In the genomic region with DNA sequence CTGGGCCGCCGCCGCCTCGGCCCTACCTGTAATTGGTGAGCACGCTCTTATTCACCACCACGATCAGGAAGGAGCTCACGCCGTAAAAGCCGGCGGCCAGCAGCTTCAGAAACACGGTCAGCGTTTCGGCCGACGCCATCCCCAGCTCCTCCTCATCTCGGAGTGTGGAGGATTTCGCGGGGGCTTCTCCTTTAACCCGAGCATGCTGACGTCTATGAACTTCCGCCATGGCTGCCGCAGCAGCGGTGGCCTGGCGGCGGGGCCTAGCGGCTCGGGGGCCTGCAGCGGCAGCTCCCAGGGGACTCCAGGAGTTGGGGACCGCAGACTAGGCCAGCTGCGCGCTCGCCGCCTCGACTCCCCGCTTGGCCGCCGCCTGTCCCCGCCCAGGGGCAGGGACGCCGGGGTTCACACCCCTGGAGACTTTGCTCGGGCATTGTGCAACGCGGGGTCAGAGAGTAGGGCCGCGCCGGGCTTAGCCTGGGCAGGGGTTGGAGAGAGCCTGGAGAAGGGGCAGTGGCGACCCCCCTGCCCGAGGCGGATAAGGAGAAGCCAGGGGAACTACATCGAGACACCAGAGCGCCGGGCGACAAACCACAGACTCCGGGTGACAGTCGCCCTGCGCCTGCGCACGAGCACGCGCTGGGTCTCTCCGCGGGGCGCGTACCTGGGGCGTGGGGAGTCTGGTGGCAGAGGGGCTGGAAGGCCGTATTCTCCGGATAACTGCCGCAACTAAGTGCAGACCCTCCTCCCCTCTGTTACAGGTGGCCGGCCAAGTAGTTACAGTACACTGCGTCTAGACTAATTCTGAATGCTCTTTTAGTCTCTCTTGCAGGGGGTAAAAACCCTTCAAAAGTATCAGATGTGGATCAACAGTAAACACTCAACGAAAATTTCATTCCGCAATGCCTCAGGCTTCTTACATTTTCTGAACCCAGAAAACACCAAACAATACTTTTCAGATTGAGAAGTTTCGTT, we compare ENCODE assay signal across 8 cellular contexts. TPM values are rescaled to one million over a fixed set of nuclear protein-coding genes. Genes with fewer than 3 reads are reported as not detected.
DNase-seq lines count a peak whose midpoint lies in the region; ATAC-seq and TF ChIP-seq lines count a peak whose summit lies in the region.

A gene (minus strand): TSS at position 364 of the 975 bp plus-strand sequence. CDS start 135 bp downstream, at position 229.

- no peak for TF ChIP-seq CTCF in AG09309 (IDR thresholded peaks at IDR 0.05; ENCODE audit: control insufficient read depth, insufficient read depth, low read depth, low read length, missing control alignments)
- TF ChIP-seq CTCF in kidney epithelial cell (IDR thresholded peaks at IDR 0.05; ENCODE audit: insufficient read depth, low read length, poor library complexity, severe bottlenecking), result no peak

- H3K27me3 ChIP-seq in kidney epithelial cell (ENCODE audit: control insufficient read depth, insufficient read depth, low read length), result no peaks in the 10 kb centered on the region

- ATAC-seq in GM18909 (IDR thresholded peaks at IDR 0.05; ENCODE audit: poor library complexity, unreplicated experiment) (peak; percentile 88), HG03159 (IDR thresholded peaks at IDR 0.05; ENCODE audit: unreplicated experiment) (peak; percentile 81)
- ATAC-seq in activated CD4-positive, CD25-positive, alpha-beta regulatory T cell treated with anti-CD3 and anti-CD28 coated beads, Interleukin-2, amount 50 U/mL, for 24 hours, result peak; percentile 81 to 85

- DNase-seq in AG09309 (ENCODE audit: low read depth) (no peak), NCI-H345 (lab: John Stamatoyannopoulos, UW) (peak; percentile 88), cerebellar cortex (ENCODE audit: low spot score) (peak; percentile 82), kidney epithelial cell (ENCODE audit: low read depth) (no peak)
- peak; percentile 53 to 61 for DNase-seq in stimulated activated CD4-positive, alpha-beta T cell treated with anti-CD3 and anti-CD28 coated beads, Interleukin-1b, Interleukin-23, amount 100 ng/mL, for 1 hour (ENCODE audit: low read depth in 2 of 2)

- peak within 1 kb of the TSS; percentile 80 for H3K4me3 ChIP-seq in AG09309 (ENCODE audit: control insufficient read depth, low read depth, low read length)
- peak within 1 kb of the TSS; percentile 82 for H3K4me3 ChIP-seq in kidney epithelial cell (ENCODE audit: low read depth, low read length)

- no peaks in the 10 kb centered on the region for H3K36me3 ChIP-seq in kidney epithelial cell (ENCODE audit: control insufficient read depth, insufficient read depth, low read length)

RNA-seq across cellular contexts. Expression of the gene that starts here (rescaled TPM):
- total RNA-seq in kidney epithelial cell, result 6.9 and 8.1 TPM in 2 replicates

Comparison
In these comparisons a context has a peak if more than half of its experiments do, and no peak if none do; other contexts are left out.
1. DNase-seq: peak in NCI-H345 (single experiment), cerebellar cortex (single experiment) and stimulated activated CD4-positive, alpha-beta T cell treated with anti-CD3 and anti-CD28 coated beads, Interleukin-1b, Interleukin-23, amount 100 ng/mL, for 1 hour (2 of 2); none in AG09309 (single experiment) and kidney epithelial cell (single experiment).
2. Peak in every context shown above with its lines, with median percentiles within 50 percentile points of each other: ATAC-seq.